Comparison of ENCODE assay signal across 23 cellular contexts in the genomic region with DNA sequence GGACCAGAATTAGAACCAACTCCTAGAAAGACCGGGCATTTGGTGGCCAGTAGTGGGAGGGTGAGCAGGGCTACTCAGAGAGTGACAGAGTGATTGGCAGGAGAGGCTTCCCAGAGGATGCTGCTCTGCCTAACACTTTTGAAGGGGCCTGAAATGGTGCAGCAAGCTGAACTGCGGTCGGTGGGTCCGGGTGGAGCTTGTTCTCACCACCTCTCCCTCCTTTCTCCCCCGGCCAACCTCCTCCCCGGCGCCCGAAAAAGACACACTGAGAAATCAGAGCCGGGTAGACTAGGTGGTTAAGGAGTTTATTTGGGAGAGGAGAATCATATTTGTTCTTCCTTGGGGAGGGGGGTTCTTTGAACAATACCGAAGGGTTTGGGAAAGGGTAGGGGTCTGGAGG. TPM values are rescaled to one million over a fixed set of nuclear protein-coding genes. Genes with fewer than 3 reads are reported as not detected.
DNase-seq lines count a peak whose midpoint lies in the region; ATAC-seq, FAIRE-seq and TF ChIP-seq lines count a peak whose summit lies in the region.
"Had no signal": no experiment of that assay in that cellular context is flagged by ENCODE, and none has a peak within 500 bp of the region (broad histone marks: within the 10 kb centered on the region; RNA-seq: fewer than 3 reads in every experiment).

No MANE protein-coding gene starts in this region.

- POLR2A ChIA-PET in H1 (lab: Charles Lee; ENCODE audit: partially characterized antibody): interaction anchor here (0.6 to 1.0 kb wide), 2 partner anchors 28 to 276 kb away, joined by 3 read pairs; no protein-coding TSS in a partner anchor

- ATAC-seq in left lung (no peak), HG03432 (IDR thresholded peaks at IDR 0.05; ENCODE audit: unreplicated experiment) (no peak), omental fat pad (ENCODE audit: low FRiP score) (no peak)
- ATAC-seq: right lobe of liver had no signal

- H3K9me3 ChIP-seq in BLaER1 treated with 17β-estradiol and CSF1 and Interleukin-3, amounts not matched to agents 10 nM and 100 nM (replicated peaks in 1 of 11): peaks cover 0 to 29% (median 7%) of the 10 kb centered on the region in 11 experiments; a peak in 7 of 22 replicates
- H3K9me3 ChIP-seq in HUES48 (ENCODE audit: control insufficient read depth, insufficient read depth, low read length): peaks cover 26% of the 10 kb centered on the region
- H3K9me3 ChIP-seq in H1 (ENCODE audit: insufficient read depth in 2 of 2, low read depth in 1 of 2, low read length in 1 of 2): no peaks in the 10 kb centered on the region
- no peaks in the 10 kb centered on the region for H3K9me3 ChIP-seq in neuronal stem cell (replicated peaks in 1 of 2; ENCODE audit: control insufficient read depth in 2 of 2, insufficient read depth in 1 of 2, low read depth in 1 of 2, low read length in 2 of 2)
- H3K9me3 ChIP-seq in left lung: no peaks in the 10 kb centered on the region
- H3K9me3 ChIP-seq: right lobe of liver, uterus had no signal

- no peak overlapping the region for H4K5ac ChIP-seq in H1 (ENCODE audit: insufficient read length, low read depth, low read length)

- H3K14ac ChIP-seq in H1 (ENCODE audit: insufficient read length): no peak overlapping the region
- H3K14ac ChIP-seq in neuronal stem cell (ENCODE audit: low read length): no peak overlapping the region

- H2AK5ac ChIP-seq in H1 (ENCODE audit: low read depth, low read length) (no peak overlapping the region), neuronal stem cell (ENCODE audit: low read depth, low read length) (no peak overlapping the region)

- no peak overlapping the region for H3K4me3 ChIP-seq in BLaER1 treated with 17β-estradiol and CSF1 and Interleukin-3, amounts not matched to agents 10 nM and 100 nM
- H3K4me3 ChIP-seq in HUES48 (ENCODE audit: low read depth, low read length) (peak overlapping the region; percentile 65; the same call in 1 of the 2 replicates), H1 (ENCODE audit: extremely low read depth in 1 of 4, insufficient read depth in 2 of 4, low read depth in 3 of 4, low read length in 4 of 4) (peak overlapping the region in 2 of 4 experiments; percentile 70 to 75; a peak in 4 of 8 replicates), neuronal stem cell (ENCODE audit: low read length in 2 of 2) (no peak overlapping the region), left lung (no peak overlapping the region)
- H3K4me3 ChIP-seq: hepatocyte, right lobe of liver, SK-N-MC, uterus had no signal

- no peak overlapping the region for H2BK15ac ChIP-seq in H1 (ENCODE audit: low read length)
- no peak overlapping the region for H2BK15ac ChIP-seq in neuronal stem cell (ENCODE audit: low read length)

- H2BK120ac ChIP-seq in H1 (replicated peaks; ENCODE audit: low read depth, low read length) (no peak overlapping the region), neuronal stem cell (ENCODE audit: low read depth, low read length) (no peak overlapping the region)

- H3K79me1 ChIP-seq in H1 (ENCODE audit: low read depth, low read length) (no peaks in the 10 kb centered on the region), neuronal stem cell (ENCODE audit: low read depth, low read length) (no peaks in the 10 kb centered on the region)

- no peak for FAIRE-seq in H1 (lab: Jason Lieb, UNC)
- FAIRE-seq: kidney had no signal

- peak overlapping the region in 6 of 11 experiments; percentile 10 to 91 (median 84); a peak in 6 of 22 replicates for H3K4me2 ChIP-seq in BLaER1 treated with 17β-estradiol and CSF1 and Interleukin-3, amounts not matched to agents 10 nM and 100 nM
- H3K4me2 ChIP-seq in H1 (ENCODE audit: insufficient read depth in 1 of 2, low read depth in 2 of 2, low read length in 2 of 2) (peak overlapping the region; percentile 68 to 74), neuronal stem cell (ENCODE audit: insufficient read depth, low read length, poor library complexity, severe bottlenecking) (peak overlapping the region; percentile 18)
- H3K4me2 ChIP-seq: hepatocyte had no signal

- H3K23ac ChIP-seq in H1 (ENCODE audit: insufficient read length) (no peak overlapping the region), neuronal stem cell (ENCODE audit: low read depth, low read length, poor library complexity) (no peak overlapping the region)

- intact Hi-C loops in left lung (cut with DNase I): no loop called here

- H3K27ac ChIP-seq in BLaER1 treated with 17β-estradiol and CSF1 and Interleukin-3, amounts not matched to agents 10 nM and 100 nM: peak overlapping the region in 4 of 11 experiments; percentile 32 to 85 (median 83); a peak in 4 of 22 replicates
- H3K27ac ChIP-seq in HUES48 (ENCODE audit: low read depth, low read length): no peak overlapping the region
- no peak overlapping the region for H3K27ac ChIP-seq in H1 (ENCODE audit: low read depth, low read length)
- no peak overlapping the region for H3K27ac ChIP-seq in neuronal stem cell (replicated peaks; ENCODE audit: low read length)
- H3K27ac ChIP-seq in left lung: no peak overlapping the region
- H3K27ac ChIP-seq: hepatocyte, SK-N-MC had no signal

- no peak overlapping the region for H4K8ac ChIP-seq in H1 (ENCODE audit: extremely low read depth, insufficient read depth, low read length)
- no peak overlapping the region for H4K8ac ChIP-seq in neuronal stem cell (ENCODE audit: low read depth, low read length)

- H2BK20ac ChIP-seq in H1 (ENCODE audit: low read length): no peak overlapping the region

- no peak for TF ChIP-seq RAD21 in H1 (IDR thresholded peaks at IDR 0.05 in 1 of 2, conservative IDR thresholded peaks at IDR 0.05 in 1 of 2; ENCODE audit: low read depth in 2 of 2, low read length in 2 of 2)

- peaks cover 13 to 54% (median 41%) of the 10 kb centered on the region in 10 experiments for H3K4me1 ChIP-seq in BLaER1 treated with 17β-estradiol and CSF1 and Interleukin-3, amounts not matched to agents 10 nM and 100 nM
- H3K4me1 ChIP-seq in HUES48 (ENCODE audit: control insufficient read depth, insufficient read depth, low read length) (no peaks in the 10 kb centered on the region), H1 (replicated peaks in 1 of 4; ENCODE audit: control insufficient read depth in 3 of 4, insufficient read depth in 4 of 4, low read length in 3 of 4) (peaks cover 0 to 6% (median 5%) of the 10 kb centered on the region in 4 experiments; a peak in 3 of 7 replicates), neuronal stem cell (ENCODE audit: control insufficient read depth in 2 of 2, insufficient read depth in 1 of 2, low read depth in 1 of 2, low read length in 2 of 2) (peaks cover 0 to 11% of the 10 kb centered on the region in 2 donors), left lung (peaks cover 0 to 21% of the 10 kb centered on the region in 2 donors)
- H3K4me1 ChIP-seq: right lobe of liver, uterus had no signal

- H2BK12ac ChIP-seq in H1 (ENCODE audit: low read depth, low read length): no peak overlapping the region
- H2BK12ac ChIP-seq in neuronal stem cell (ENCODE audit: low read length): no peak overlapping the region

- H3K4ac ChIP-seq in H1 (replicated peaks; ENCODE audit: insufficient read length, low read depth, low read length) (no peak overlapping the region), neuronal stem cell (ENCODE audit: low read length) (no peak overlapping the region)

- CTCF ChIA-PET in H1 (lab: Charles Lee; ENCODE audit: partially characterized antibody): interaction anchor here (0.7 to 1.2 kb wide), 2 partner anchors 28 to 65 kb away, joined by 3 read pairs; no protein-coding TSS in a partner anchor

- H3K23me2 ChIP-seq in H1 (ENCODE audit: low read depth, low read length): peaks cover 7% of the 10 kb centered on the region; the same call in 1 of the 2 replicates

- peaks cover 4 to 13% (median 11%) of the 10 kb centered on the region in 11 experiments; a peak in 16 of 22 replicates for H4K20me1 ChIP-seq in BLaER1 treated with 17β-estradiol and CSF1 and Interleukin-3, amounts not matched to agents 10 nM and 100 nM
- peaks cover 0 to 2% of the 10 kb centered on the region in 2 experiments for H4K20me1 ChIP-seq in H1 (replicated peaks in 1 of 2; ENCODE audit: control insufficient read depth in 1 of 2, insufficient read depth in 2 of 2, low read length in 2 of 2)

- no peak overlapping the region for H2BK5ac ChIP-seq in H1 (ENCODE audit: low read depth, low read length)
- no peak overlapping the region for H2BK5ac ChIP-seq in neuronal stem cell (ENCODE audit: low read length)

- no peak for DNase-seq in H1 (ENCODE audit: low read depth in 1 of 2, low spot score in 2 of 2)
- no peak for DNase-seq in neuronal stem cell (ENCODE audit: low spot score)
- DNase-seq in COLO829 (ENCODE audit: low spot score): no peak
- DNase-seq in left lung: no peak
- DNase-seq in omental fat pad (ENCODE audit: low spot score): no peak
- DNase-seq: activated CD4-positive, alpha-beta T cell treated with anti-CD3 and anti-CD28 coated beads for 1 hour; COR-L47; effector CD4-positive, alpha-beta T cell; kidney; midbrain; NCI-H1417 treated with DMSO at 0.1 percent for 48 hours; NCI-H2171; NCI-H69; occipital lobe; right lobe of liver; T1000; uterus had no signal

- no peak overlapping the region for H3K9ac ChIP-seq in BLaER1 treated with 17β-estradiol and CSF1 and Interleukin-3, amounts not matched to agents 10 nM and 100 nM
- H3K9ac ChIP-seq in HUES48 (ENCODE audit: low read depth, low read length): no peak overlapping the region
- H3K9ac ChIP-seq in H1 (replicated peaks in 1 of 4; ENCODE audit: extremely low read depth in 1 of 4, low read depth in 3 of 4, low read length in 3 of 4): no peak overlapping the region
- H3K9ac ChIP-seq in neuronal stem cell (ENCODE audit: low read depth, low read length, poor library complexity): no peak overlapping the region

- H3K36me3 ChIP-seq in BLaER1 treated with 17β-estradiol and CSF1 and Interleukin-3, amounts not matched to agents 10 nM and 100 nM: peaks cover 0 to 13% (median 9%) of the 10 kb centered on the region in 11 experiments; a peak in 17 of 22 replicates
- H3K36me3 ChIP-seq in HUES48 (ENCODE audit: control insufficient read depth, insufficient read depth, low read length) (peaks cover 3% of the 10 kb centered on the region; the same call in 1 of the 2 replicates), H1 (ENCODE audit: control insufficient read depth in 2 of 4, insufficient read depth in 4 of 4, low read length in 3 of 4) (peaks cover 0 to 5% (median 0%) of the 10 kb centered on the region in 4 experiments; a peak in 3 of 8 replicates), neuronal stem cell (replicated peaks in 1 of 2; ENCODE audit: control insufficient read depth in 2 of 2, insufficient read depth in 2 of 2, low read length in 2 of 2) (no peaks in the 10 kb centered on the region), left lung (peaks cover 0 to 10% of the 10 kb centered on the region in 2 donors)
- H3K36me3 ChIP-seq: uterus had no signal

- no peaks in the 10 kb centered on the region for H3K79me2 ChIP-seq in H1 (ENCODE audit: control insufficient read depth in 1 of 2, insufficient read depth in 2 of 2, low read length in 2 of 2)
- H3K79me2 ChIP-seq: hepatocyte had no signal

- no peak overlapping the region for H3K56ac ChIP-seq in H1 (replicated peaks; ENCODE audit: insufficient read length, low read depth, low read length)

- H2AFZ ChIP-seq in H1 (ENCODE audit: low read length) (no peak overlapping the region), neuronal stem cell (ENCODE audit: low read length) (peak overlapping the region; percentile 56)
- H2AFZ ChIP-seq: hepatocyte had no signal

- peaks cover 0 to 28% (median 4%) of the 10 kb centered on the region in 11 experiments; a peak in 10 of 22 replicates for H3K27me3 ChIP-seq in BLaER1 treated with 17β-estradiol and CSF1 and Interleukin-3, amounts not matched to agents 10 nM and 100 nM
- H3K27me3 ChIP-seq in HUES48 (ENCODE audit: control insufficient read depth, insufficient read depth, low read length): no peaks in the 10 kb centered on the region
- H3K27me3 ChIP-seq in H1 (replicated peaks in 1 of 4; ENCODE audit: control insufficient read depth in 3 of 4, extremely low read depth in 1 of 4, insufficient read depth in 3 of 4, low read length in 3 of 4): no peaks in the 10 kb centered on the region
- H3K27me3 ChIP-seq in neuronal stem cell (ENCODE audit: control insufficient read depth in 3 of 3, insufficient read depth in 3 of 3, low read depth in 1 of 3, low read length in 3 of 3): no peaks in the 10 kb centered on the region
- H3K27me3 ChIP-seq in left lung: no peaks in the 10 kb centered on the region
- H3K27me3 ChIP-seq: hepatocyte, right lobe of liver, uterus had no signal

- H4K91ac ChIP-seq in H1 (replicated peaks; ENCODE audit: insufficient read length, low read length): no peak overlapping the region
- no peak overlapping the region for H4K91ac ChIP-seq in neuronal stem cell (ENCODE audit: low read depth, low read length, poor library complexity)

- H3K18ac ChIP-seq in H1 (ENCODE audit: extremely low read depth, low read length): no peak overlapping the region
- no peak overlapping the region for H3K18ac ChIP-seq in neuronal stem cell (ENCODE audit: low read length)

- WGBS in H1 (ENCODE audit: extremely low coverage in 1 of 2, insufficient coverage in 1 of 2, insufficient read length in 1 of 2, insufficient replicate concordance in 2 of 2, low coverage in 1 of 2, low lambda C conversion rate in 2 of 2, missing lambda C conversion rate in 1 of 2), 2 experiments: 83% methylated on average over 4 of the region's 10 CpGs; no CpG with 5 or more reads in 1 of the 2 experiments
- no CpG with 5 or more reads among the region's 10 CpGs for WGBS in neuronal stem cell (ENCODE audit: extremely low coverage in 2 of 2, insufficient read length in 2 of 2, insufficient replicate concordance in 1 of 2), 2 donors

- no peak for TF ChIP-seq POLR2A in H1 (IDR thresholded peaks at IDR 0.05; ENCODE audit: control extremely low read depth in 1 of 2, low read depth in 2 of 2, low read length in 2 of 2)

- TF ChIP-seq CTCF in H1 (IDR thresholded peaks at IDR 0.05; ENCODE audit: control extremely low read depth in 1 of 3, insufficient read depth in 1 of 3, low read depth in 1 of 3, low read length in 3 of 3): no peak
- no peak for TF ChIP-seq CTCF in left lung (IDR thresholded peaks at IDR 0.05)
- no peak for TF ChIP-seq CTCF in omental fat pad (IDR thresholded peaks at IDR 0.05)

- no peak for TF ChIP-seq EP300 in H1 (IDR thresholded peaks at IDR 0.05; ENCODE audit: borderline replicate concordance in 1 of 2, low read depth in 2 of 2, low read length in 2 of 2)

RNA-seq across cellular contexts. Expression of a gene that starts 1.4 kb away (rescaled TPM):
- total RNA-seq in H1 (2021; fragmentation: NEBNext Ultra II Directional; extraction: Animal tissue kit (Norgen Biotek cat#: 25700)): 8.4 and 10.6 TPM in 2 replicates
- polyA plus RNA-seq in H1 (2011; rRNA removed): 9.1 and 15.1 TPM in 2 replicates
- 5.4 TPM for polyA plus RNA-seq in H1 (2011; cell fraction: cytosol; rRNA removed)
- polyA plus RNA-seq in H1 (2011; cell fraction: nucleus; rRNA removed): 16.0 TPM
- polyA plus RNA-seq in H1 (2012, experiment 1 of 2): 9.0 to 13.6 TPM (median 12.4 TPM) in 4 replicates
- polyA plus RNA-seq in H1 (2012, experiment 2 of 2): 12.3 TPM
- 5.5 TPM for polyA plus RNA-seq in H1 (2013, experiment 1 of 2)
- polyA plus RNA-seq in H1 (2013, experiment 2 of 2): 5.2 TPM
- 5.5 and 6.8 TPM in 2 replicates for polyA minus RNA-seq in H1 (2011; rRNA and poly(A)+ RNA removed)
- polyA minus RNA-seq in H1 (2011; cell fraction: cytosol; rRNA and poly(A)+ RNA removed): 8.3 TPM
- 11.0 TPM for polyA minus RNA-seq in H1 (2011; cell fraction: nucleus; rRNA and poly(A)+ RNA removed)
- 4.5 TPM for polyA plus RNA-seq in neuronal stem cell (2013, experiment 1 of 2)
- polyA plus RNA-seq in neuronal stem cell (2013, experiment 2 of 2): 4.1 TPM
- 10 to 100 TPM; 14.0 to 17.6 TPM for total RNA-seq in left lung
- total RNA-seq in omental fat pad: 10 to 100 TPM in 2 of 4 donors, 1 to 10 TPM in 2; 5.1 to 28.1 (median 11.9) TPM

RNA-seq across cellular contexts. Expression of a gene that starts 12.5 kb away (rescaled TPM):
- 10.2 and 10.8 TPM in 2 replicates for total RNA-seq in H1 (2021; fragmentation: NEBNext Ultra II Directional; extraction: Animal tissue kit (Norgen Biotek cat#: 25700))
- 4.3 and 7.2 TPM in 2 replicates for polyA plus RNA-seq in H1 (2011; rRNA removed)
- polyA plus RNA-seq in H1 (2011; cell fraction: cytosol; rRNA removed): 5.8 TPM
- 7.7 TPM for polyA plus RNA-seq in H1 (2011; cell fraction: nucleus; rRNA removed)
- polyA plus RNA-seq in H1 (2012, experiment 1 of 2): 10.7 to 13.8 TPM (median 12.0 TPM) in 4 replicates
- polyA plus RNA-seq in H1 (2012, experiment 2 of 2): 10.9 TPM
- polyA plus RNA-seq in H1 (2013, experiment 1 of 2): 8.1 TPM
- polyA plus RNA-seq in H1 (2013, experiment 2 of 2): 8.3 TPM
- polyA minus RNA-seq in H1 (2011; rRNA and poly(A)+ RNA removed): 4.7 and 8.7 TPM in 2 replicates
- polyA minus RNA-seq in H1 (2011; cell fraction: cytosol; rRNA and poly(A)+ RNA removed): 4.3 TPM
- polyA minus RNA-seq in H1 (2011; cell fraction: nucleus; rRNA and poly(A)+ RNA removed): 3.1 TPM
- 0.32 TPM for polyA plus RNA-seq in neuronal stem cell (2013, experiment 1 of 2)
- 0.37 TPM for polyA plus RNA-seq in neuronal stem cell (2013, experiment 2 of 2)
- total RNA-seq in left lung (1 to 10 TPM; 2.1 to 3.0 TPM), omental fat pad (1 to 10 TPM in 3 of 4 donors, under 1 TPM in 1; 0.46 to 3.3 (median 2.2) TPM)

RNA-seq across cellular contexts. Expression of a gene that starts 15.8 kb away (rescaled TPM):
- 9.0 and 10.3 TPM in 2 replicates for total RNA-seq in H1 (2021; fragmentation: NEBNext Ultra II Directional; extraction: Animal tissue kit (Norgen Biotek cat#: 25700))
- 23.4 and 25.6 TPM in 2 replicates for polyA plus RNA-seq in H1 (2011; rRNA removed)
- polyA plus RNA-seq in H1 (2011; cell fraction: cytosol; rRNA removed): 14.0 TPM
- 8.6 TPM for polyA plus RNA-seq in H1 (2011; cell fraction: nucleus; rRNA removed)
- 14.3 to 18.4 TPM (median 15.5 TPM) in 4 replicates for polyA plus RNA-seq in H1 (2012, experiment 1 of 2)
- polyA plus RNA-seq in H1 (2012, experiment 2 of 2): 16.9 TPM
- polyA plus RNA-seq in H1 (2013, experiment 1 of 2): 31.9 TPM
- 39.0 TPM for polyA plus RNA-seq in H1 (2013, experiment 2 of 2)
- 7.6 and 10.2 TPM in 2 replicates for polyA minus RNA-seq in H1 (2011; rRNA and poly(A)+ RNA removed)
- 8.1 TPM for polyA minus RNA-seq in H1 (2011; cell fraction: cytosol; rRNA and poly(A)+ RNA removed)
- polyA minus RNA-seq in H1 (2011; cell fraction: nucleus; rRNA and poly(A)+ RNA removed): 2.0 TPM
- polyA plus RNA-seq in neuronal stem cell (2013, experiment 1 of 2): 3.8 TPM
- polyA plus RNA-seq in neuronal stem cell (2013, experiment 2 of 2): 3.8 TPM
- total RNA-seq in left lung: 100 to 1,000 TPM in 1 of 2 donors, 10 to 100 TPM in 1; 79.8 to 241 TPM
- 10 to 100 TPM; 26.3 to 48.0 (median 38.3) TPM for total RNA-seq in omental fat pad

RNA-seq across cellular contexts. Expression of a gene that starts 25.0 kb away (rescaled TPM):
- 0.37 and 0.46 TPM in 2 replicates for total RNA-seq in H1 (2021; fragmentation: NEBNext Ultra II Directional; extraction: Animal tissue kit (Norgen Biotek cat#: 25700))
- polyA plus RNA-seq in H1 (2011; rRNA removed): 1.1 and 1.9 TPM in 2 replicates
- polyA plus RNA-seq in H1 (2011; cell fraction: cytosol; rRNA removed): 0.97 TPM
- 1.9 TPM for polyA plus RNA-seq in H1 (2011; cell fraction: nucleus; rRNA removed)
- polyA plus RNA-seq in H1 (2012, experiment 1 of 2): 0.42 to 0.62 TPM (median 0.58 TPM) in 4 replicates
- 1.0 TPM for polyA plus RNA-seq in H1 (2012, experiment 2 of 2)
- polyA plus RNA-seq in H1 (2013, experiment 1 of 2): 0.32 TPM
- 0.53 TPM for polyA plus RNA-seq in H1 (2013, experiment 2 of 2)
- 0.09 and 0.15 TPM in 2 replicates for polyA minus RNA-seq in H1 (2011; rRNA and poly(A)+ RNA removed)
- not detected for polyA minus RNA-seq in H1 (2011; cell fraction: cytosol; rRNA and poly(A)+ RNA removed)
- polyA minus RNA-seq in H1 (2011; cell fraction: nucleus; rRNA and poly(A)+ RNA removed): 1.2 TPM
- polyA plus RNA-seq in neuronal stem cell (2013, experiment 1 of 2): 0.74 TPM
- polyA plus RNA-seq in neuronal stem cell (2013, experiment 2 of 2): 0.47 TPM
- total RNA-seq in left lung (1 to 10 TPM; 5.6 to 9.4 TPM), omental fat pad (1 to 10 TPM; 1.1 to 7.3 (median 3.3) TPM)
- total RNA-seq: HT1080 had no signal

RNA-seq across cellular contexts. Expression of a gene that starts 45.6 kb away (rescaled TPM):
- total RNA-seq in H1 (2021; fragmentation: NEBNext Ultra II Directional; extraction: Animal tissue kit (Norgen Biotek cat#: 25700)): 0.77 and 0.84 TPM in 2 replicates
- polyA plus RNA-seq in H1 (2011; rRNA removed): 0.59 and 1.7 TPM in 2 replicates
- polyA plus RNA-seq in H1 (2011; cell fraction: cytosol; rRNA removed): 1.1 TPM
- polyA plus RNA-seq in H1 (2011; cell fraction: nucleus; rRNA removed): 6.3 TPM
- polyA plus RNA-seq in H1 (2012, experiment 1 of 2): 0.62 to 1.1 TPM (median 0.82 TPM) in 4 replicates
- 0.33 TPM for polyA plus RNA-seq in H1 (2012, experiment 2 of 2)
- polyA plus RNA-seq in H1 (2013, experiment 1 of 2): 0.59 TPM
- polyA plus RNA-seq in H1 (2013, experiment 2 of 2): 0.42 TPM
- polyA minus RNA-seq in H1 (2011; rRNA and poly(A)+ RNA removed): 0.76 and 1.2 TPM in 2 replicates
- 1.6 TPM for polyA minus RNA-seq in H1 (2011; cell fraction: cytosol; rRNA and poly(A)+ RNA removed)
- 3.7 TPM for polyA minus RNA-seq in H1 (2011; cell fraction: nucleus; rRNA and poly(A)+ RNA removed)
- 0.56 TPM for polyA plus RNA-seq in neuronal stem cell (2013, experiment 1 of 2)
- polyA plus RNA-seq in neuronal stem cell (2013, experiment 2 of 2): 0.58 TPM
- under 1 TPM; 0.21 to 0.73 TPM for total RNA-seq in left lung
- under 1 TPM; 0.19 to 0.60 (median 0.34) TPM for total RNA-seq in omental fat pad
- total RNA-seq: HT1080, occipital lobe had no signal

Comparison
In these comparisons a context has a peak if more than half of its experiments do, and no peak if none do; other contexts are left out.
1. H3K4me2 ChIP-seq: peak in every context shown above with its lines; median percentile 84 in BLaER1 treated with 17β-estradiol and CSF1 and Interleukin-3, amounts not matched to agents 10 nM and 100 nM; 71 in H1; 18 in neuronal stem cell.